Comparison of ENCODE assay signal across 9 cellular contexts in the genomic region with DNA sequence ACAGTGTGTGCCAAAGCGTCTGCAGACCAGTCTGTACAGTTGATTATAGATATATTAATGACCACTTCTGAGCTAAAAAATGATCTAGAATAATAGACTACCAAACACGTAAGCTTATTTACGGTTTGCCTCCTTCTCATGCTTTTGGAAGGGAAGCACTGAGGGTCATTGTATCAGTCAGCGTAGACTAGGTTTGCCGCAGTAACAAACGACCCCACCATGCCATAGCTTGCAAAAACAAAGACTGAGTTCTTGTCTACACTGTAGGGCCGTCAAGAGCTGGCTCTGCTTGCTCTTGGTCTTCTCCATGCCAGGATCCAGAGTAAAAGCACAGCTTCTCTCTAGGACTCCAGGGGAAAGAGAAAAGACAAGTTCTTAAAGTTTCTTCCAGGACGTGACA.
"Had no signal": no experiment of that assay in that cellular context is flagged by ENCODE, and none has a peak within 500 bp of the region (broad histone marks: within the 10 kb centered on the region; RNA-seq: fewer than 3 reads in every experiment).

No MANE protein-coding gene starts in this region.

- H3K4me3 ChIP-seq: GM23248, HAP-1, K562 had no signal

- ATAC-seq: HCT116, K562 had no signal

- H3K9me3 ChIP-seq: HAP-1 had no signal

- H3K4me1 ChIP-seq: HAP-1 had no signal

- H3K36me3 ChIP-seq: HAP-1 had no signal

- H3K9ac ChIP-seq: GM23248 had no signal

- DNase-seq: GM23248, GOT3, H7, HFFc6, IMR-90 had no signal

- H3K27ac ChIP-seq: GM23248, HL-60 had no signal

- H3K27ac Mint-ChIP-seq: HFFc6 had no signal

- H3K4me3 Mint-ChIP-seq: HFFc6 had no signal
